ENCODE assay signal across 19 cellular contexts in genomic region chr12:124876171-124876570, GRCh38. TPM values are rescaled to one million over a fixed set of nuclear protein-coding genes. Genes with fewer than 3 reads are reported as not detected.
A peak's percentile ranks its signal among the peaks of the same experiment; 100 is the strongest.
DNase-seq lines count a peak whose midpoint lies in the region; FAIRE-seq and TF ChIP-seq lines count a peak whose summit lies in the region.
"Had no signal": no experiment of that assay in that cellular context is flagged by ENCODE, and none has a peak within 500 bp of the region (broad histone marks: within the 10 kb centered on the region; RNA-seq: fewer than 3 reads in every experiment).

No MANE protein-coding gene starts in this region.

- no peaks in the 10 kb centered on the region for H3K79me2 ChIP-seq in hepatocyte

- 71% methylated on average over 2 of the region's 2 CpGs for WGBS in hepatocyte (ENCODE audit: low lambda C conversion rate, missing lambda C conversion rate)

- H2AFZ ChIP-seq in hepatocyte, result no peak overlapping the region
- H2AFZ ChIP-seq: PC-9 had no signal

- H3K4me1 ChIP-seq in Caco-2, result peaks cover 14% of the 10 kb centered on the region; the same call in 1 of the 2 replicates
- peaks cover 7% of the 10 kb centered on the region for H3K4me1 ChIP-seq in hepatocyte (ENCODE audit: insufficient read depth)
- H3K4me1 ChIP-seq: SJCRH30 had no signal

- no peaks in the 10 kb centered on the region for H3K27me3 Mint-ChIP-seq in Caco-2 (ENCODE audit: insufficient read depth, unreplicated experiment)
- H3K27me3 Mint-ChIP-seq in progenitor cell of endocrine pancreas, result peaks cover 5% of the 10 kb centered on the region

- H3K27ac ChIP-seq in hepatocyte, result peak overlapping the region; percentile 67
- H3K27ac ChIP-seq: KMS-11, PC-9, SJCRH30 had no signal

- H3K9me3 Mint-ChIP-seq in Caco-2 (ENCODE audit: unreplicated experiment) (no peaks in the 10 kb centered on the region), progenitor cell of endocrine pancreas (ENCODE audit: low read depth) (no peaks in the 10 kb centered on the region)
- H3K9me3 Mint-ChIP-seq: CD8-positive, alpha-beta T cell had no signal

- H3K36me3 ChIP-seq in Caco-2 (ENCODE audit: control insufficient read depth, insufficient read depth, low read length), result no peaks in the 10 kb centered on the region
- H3K36me3 ChIP-seq in hepatocyte (replicated peaks; ENCODE audit: insufficient read depth, low read depth), result no peaks in the 10 kb centered on the region
- H3K36me3 ChIP-seq: BLaER1 treated with 17β-estradiol and CSF1 and Interleukin-3, amounts not matched to agents 10 nM and 100 nM; SJCRH30 had no signal

- H3K36me3 Mint-ChIP-seq in Caco-2 (ENCODE audit: insufficient read depth, unreplicated experiment) (no peaks in the 10 kb centered on the region), progenitor cell of endocrine pancreas (ENCODE audit: insufficient read depth) (no peaks in the 10 kb centered on the region)
- H3K36me3 Mint-ChIP-seq: CD8-positive, alpha-beta T cell had no signal

- H3K4me1 Mint-ChIP-seq in Caco-2 (ENCODE audit: low read depth, unreplicated experiment) (peaks cover 7% of the 10 kb centered on the region), progenitor cell of endocrine pancreas (ENCODE audit: low read depth) (peaks cover 18% of the 10 kb centered on the region)

- POLR2A ChIA-PET in Caco-2 (lab: Charles Lee), result no interaction called here

- no peaks in the 10 kb centered on the region for H3K27me3 ChIP-seq in Caco-2 (replicated peaks; ENCODE audit: control insufficient read depth, insufficient read depth, low read length)
- H3K27me3 ChIP-seq in hepatocyte, result no peaks in the 10 kb centered on the region
- H3K27me3 ChIP-seq: BLaER1 treated with 17β-estradiol and CSF1 and Interleukin-3, amounts not matched to agents 10 nM and 100 nM; SJCRH30 had no signal

- no peaks in the 10 kb centered on the region for H3K9me2 ChIP-seq in hepatocyte (replicated peaks; ENCODE audit: insufficient read depth)

- H3K4me3 Mint-ChIP-seq in Caco-2 (ENCODE audit: unreplicated experiment) (no peak overlapping the region), progenitor cell of endocrine pancreas (ENCODE audit: low read depth) (no peak overlapping the region)
- H3K4me3 Mint-ChIP-seq: CD8-positive, alpha-beta T cell had no signal

- H3K9me3 ChIP-seq in Caco-2 (no peaks in the 10 kb centered on the region), hepatocyte (ENCODE audit: low read depth) (no peaks in the 10 kb centered on the region)
- H3K9me3 ChIP-seq: BLaER1 treated with 17β-estradiol and CSF1 and Interleukin-3, amounts not matched to agents 10 nM and 100 nM; SJCRH30 had no signal

- H3K27ac Mint-ChIP-seq in Caco-2 (ENCODE audit: unreplicated experiment) (peak overlapping the region; percentile 0), progenitor cell of endocrine pancreas (peak overlapping the region; percentile 34)
- H3K27ac Mint-ChIP-seq: CD8-positive, alpha-beta T cell had no signal

- no TSS peak for BruUV-seq in Caco-2 (replicated peaks; lab: Mats Ljungman, UMichigan)

- FAIRE-seq in HTR-8/SVneo (lab: Jason Lieb, UNC), result peak; percentile 90

- CTCF ChIA-PET in Caco-2 (lab: Charles Lee), result no interaction called here

- H4K20me1 ChIP-seq in hepatocyte (ENCODE audit: insufficient read depth, poor library complexity, severe bottlenecking), result no peaks in the 10 kb centered on the region
- H4K20me1 ChIP-seq: BLaER1 treated with 17β-estradiol and CSF1 and Interleukin-3, amounts not matched to agents 10 nM and 100 nM had no signal

- DNase-seq in Caco-2 (no peak), HTR-8/SVneo (ENCODE audit: insufficient read length, low spot score) (no peak), hepatocyte (ENCODE audit: low spot score) (no peak), progenitor cell of endocrine pancreas (ENCODE audit: low spot score, unreplicated experiment) (no peak), GDM1 (lab: John Stamatoyannopoulos, UW) (no peak), NCI-H2029 treated with DMSO at 0.1 percent for 48 hours (lab: John Stamatoyannopoulos, UW) (no peak)
- DNase-seq in stimulated activated naive CD4-positive, alpha-beta T cell treated with Interleukin-2 at 50 U/mL for 16 hours (lab: John Stamatoyannopoulos, UW), result no peak
- DNase-seq: CD8-positive, alpha-beta T cell; DMS79; H7; MV-4-11; NCI-H1436; NCI-H2029; NCI-H2171; NCI-H526; PC-9; SJCRH30 had no signal

- TF ChIP-seq CTCF in Caco-2 (IDR thresholded peaks at IDR 0.05; ENCODE audit: insufficient read depth in 1 of 2, low read depth in 1 of 2, low read length in 1 of 2, severe bottlenecking in 1 of 2, unreplicated experiment in 1 of 2), result no peak
- no peak for TF ChIP-seq CTCF in hepatocyte (IDR thresholded peaks at IDR 0.05; ENCODE audit: poor library complexity)
- TF ChIP-seq CTCF in progenitor cell of endocrine pancreas (IDR thresholded peaks at IDR 0.05; ENCODE audit: unreplicated experiment), result no peak

- H3K4me2 ChIP-seq in hepatocyte, result no peak overlapping the region
- H3K4me2 ChIP-seq: KMS-11, PC-9 had no signal

- intact Hi-C loops in Caco-2 (cut with micrococcal nuclease; ENCODE audit: unreplicated experiment), result no loop called here

- H3K4me3 ChIP-seq in Caco-2 (ENCODE audit: low read depth, low read length), result no peak overlapping the region
- H3K4me3 ChIP-seq in hepatocyte, result no peak overlapping the region
- H3K4me3 ChIP-seq: BLaER1 treated with 17β-estradiol and CSF1 and Interleukin-3, amounts not matched to agents 10 nM and 100 nM; PC-9; SJCRH30 had no signal

RNA-seq across cellular contexts. Expression of gene SCARB1, which starts 12.5 kb away (rescaled TPM):
- total RNA-seq in Caco-2 (2022) (104 and 106 TPM in 2 replicates), hepatocyte (50.4 and 51.5 TPM in 2 replicates), progenitor cell of endocrine pancreas (20.6 and 21.5 TPM in 2 replicates)
- 68.1 and 90.0 TPM in 2 replicates for polyA plus RNA-seq in hepatocyte

RNA-seq across cellular contexts. Expression of gene UBC, which starts 38.3 kb away (rescaled TPM):
- total RNA-seq in Caco-2 (2022) (782 and 880 TPM in 2 replicates), hepatocyte (1,410 and 1,439 TPM in 2 replicates), progenitor cell of endocrine pancreas (630 and 645 TPM in 2 replicates)
- polyA plus RNA-seq in hepatocyte, result 1,142 and 1,267 TPM in 2 replicates
